In genomic region chr11:126479178-126479930, GRCh38 we compare ENCODE assay signal across 22 cellular contexts.
A peak's percentile ranks its signal among the peaks of the same experiment; 100 is the strongest.
DNase-seq lines count a peak whose midpoint lies in the region; ATAC-seq and TF ChIP-seq lines count a peak whose summit lies in the region.
"Had no signal": no experiment of that assay in that cellular context is flagged by ENCODE, and none has a peak within 500 bp of the region (broad histone marks: within the 10 kb centered on the region; RNA-seq: fewer than 3 reads in every experiment).

No MANE protein-coding gene starts in this region.

- H3K4ac ChIP-seq in neuronal stem cell (ENCODE audit: low read length), result no peak overlapping the region

- H3K18ac ChIP-seq in neuronal stem cell (ENCODE audit: low read length), result peak overlapping the region; percentile 55

- intact Hi-C loops in activated naive CD4-positive, alpha-beta T cell treated with anti-CD3 and anti-CD28 coated beads for 36 hours (cut with micrococcal nuclease), result no loop called here

- no peak for DNase-seq in DND-41
- peak; percentile 57 for DNase-seq in chondrocyte (ENCODE audit: low spot score)
- no peak for DNase-seq in neuronal stem cell (ENCODE audit: low spot score)
- no peak for DNase-seq in 8988T
- DNase-seq in NK-92 (lab: John Stamatoyannopoulos, UW; ENCODE audit: unreplicated experiment), result no peak
- DNase-seq in activated naive CD4-positive, alpha-beta T cell treated with anti-CD3 and anti-CD28 coated beads for 36 hours, result no peak
- DNase-seq: BE2C; Caco-2; CD4-positive, alpha-beta memory T cell; DMS 273 treated with DMSO at 0.1 percent for 48 hours; DMS79 treated with DMSO at 0.1 percent for 48 hours; HCEC 1CT; MV-4-11; NCI-H1105 treated with DMSO at 0.1 percent for 48 hours; NCI-H2029 treated with DMSO at 0.1 percent for 48 hours; NCI-H345; RPMI8226; SHP77; SW 1271 had no signal

- H3K9ac ChIP-seq in BLaER1 (peak overlapping the region; percentile 66), DND-41 (ENCODE audit: low read depth, low read length) (no peak overlapping the region), neuronal stem cell (ENCODE audit: low read depth, low read length, poor library complexity) (no peak overlapping the region)

- no peaks in the 10 kb centered on the region for H3K27me3 ChIP-seq in BLaER1
- no peaks in the 10 kb centered on the region for H3K27me3 ChIP-seq in DND-41 (ENCODE audit: insufficient read depth, low read length, poor library complexity)
- H3K27me3 ChIP-seq in neuronal stem cell (ENCODE audit: control insufficient read depth in 3 of 3, insufficient read depth in 3 of 3, low read depth in 1 of 3, low read length in 3 of 3), result peaks cover 0 to 9% (median 0%) of the 10 kb centered on the region in 3 experiments
- H3K27me3 ChIP-seq: BE2C had no signal

- TF ChIP-seq CTCF in DND-41 (IDR thresholded peaks at IDR 0.05; ENCODE audit: borderline replicate concordance, extremely low read depth, low read length, poor library complexity, severe bottlenecking), result no peak
- TF ChIP-seq CTCF in chondrocyte (IDR thresholded peaks at IDR 0.05), result no peak

- H3K23ac ChIP-seq in neuronal stem cell (ENCODE audit: low read depth, low read length, poor library complexity), result no peak overlapping the region

- H4K91ac ChIP-seq in neuronal stem cell (ENCODE audit: low read depth, low read length, poor library complexity), result peak overlapping the region; percentile 79

- H2AK5ac ChIP-seq in neuronal stem cell (ENCODE audit: low read depth, low read length), result peak overlapping the region; percentile 54

- no peak overlapping the region for H2BK120ac ChIP-seq in neuronal stem cell (ENCODE audit: low read depth, low read length)

- H3K14ac ChIP-seq in neuronal stem cell (ENCODE audit: low read length), result no peak overlapping the region

- H3K27ac Mint-ChIP-seq in chondrocyte (ENCODE audit: unreplicated experiment), result no peak overlapping the region
- H3K27ac Mint-ChIP-seq in activated naive CD4-positive, alpha-beta T cell treated with anti-CD3 and anti-CD28 coated beads for 36 hours, result no peak overlapping the region

- no peak overlapping the region for H3K4me3 ChIP-seq in BLaER1
- H3K4me3 ChIP-seq in DND-41 (ENCODE audit: low read depth in 1 of 2, low read length in 2 of 2), result no peak overlapping the region
- H3K4me3 ChIP-seq in neuronal stem cell (ENCODE audit: low read length in 2 of 2), result no peak overlapping the region
- H3K4me3 ChIP-seq: GM12878, SK-N-MC had no signal

- CTCF ChIA-PET in activated naive CD4-positive, alpha-beta T cell treated with anti-CD3 and anti-CD28 coated beads for 36 hours (lab: Charles Lee), result interaction anchor here (0.8 to 7.9 kb wide), 6 partner anchors 12 to 170 kb away, joined by 3 to 112 read pairs (median 26); no protein-coding TSS in a partner anchor

- no peaks in the 10 kb centered on the region for H3K79me2 ChIP-seq in DND-41 (ENCODE audit: insufficient read depth, low read length)

- H3K79me1 ChIP-seq in neuronal stem cell (ENCODE audit: low read depth, low read length), result no peaks in the 10 kb centered on the region

- H2BK15ac ChIP-seq in neuronal stem cell (ENCODE audit: low read length), result peak overlapping the region; percentile 8

- peak overlapping the region; percentile 90 for H3K4me2 ChIP-seq in BLaER1
- H3K4me2 ChIP-seq in DND-41 (ENCODE audit: insufficient read depth, low read length), result no peak overlapping the region
- no peak overlapping the region for H3K4me2 ChIP-seq in neuronal stem cell (ENCODE audit: insufficient read depth, low read length, poor library complexity, severe bottlenecking)

- no peaks in the 10 kb centered on the region for H3K9me3 Mint-ChIP-seq in chondrocyte (ENCODE audit: low read depth)
- H3K9me3 Mint-ChIP-seq in activated naive CD4-positive, alpha-beta T cell treated with anti-CD3 and anti-CD28 coated beads for 36 hours, result no peaks in the 10 kb centered on the region
- H3K9me3 Mint-ChIP-seq: CD4-positive, alpha-beta memory T cell had no signal

- H4K8ac ChIP-seq in neuronal stem cell (ENCODE audit: low read depth, low read length), result no peak overlapping the region

- H3K4me1 ChIP-seq in BLaER1 (peaks cover 79% of the 10 kb centered on the region), DND-41 (ENCODE audit: insufficient read depth, low read length) (peaks cover 9% of the 10 kb centered on the region), neuronal stem cell (ENCODE audit: control insufficient read depth in 2 of 2, insufficient read depth in 1 of 2, low read depth in 1 of 2, low read length in 2 of 2) (peaks cover 9 to 26% of the 10 kb centered on the region in 2 donors)

- WGBS in neuronal stem cell (ENCODE audit: extremely low coverage in 2 of 2, insufficient read length in 2 of 2, insufficient replicate concordance in 1 of 2), 2 donors, result no CpG with 5 or more reads among the region's 15 CpGs

- H3K27ac ChIP-seq in BLaER1, result peak overlapping the region; percentile 88
- H3K27ac ChIP-seq in DND-41 (ENCODE audit: low read length), result no peak overlapping the region
- no peak overlapping the region for H3K27ac ChIP-seq in neuronal stem cell (replicated peaks; ENCODE audit: low read length)
- H3K27ac ChIP-seq: SK-N-MC had no signal

- H2BK5ac ChIP-seq in neuronal stem cell (ENCODE audit: low read length), result no peak overlapping the region

- peaks cover 2% of the 10 kb centered on the region for H3K27me3 Mint-ChIP-seq in chondrocyte (ENCODE audit: low read depth)
- no peaks in the 10 kb centered on the region for H3K27me3 Mint-ChIP-seq in activated naive CD4-positive, alpha-beta T cell treated with anti-CD3 and anti-CD28 coated beads for 36 hours (ENCODE audit: low read depth)
- H3K27me3 Mint-ChIP-seq: CD4-positive, alpha-beta memory T cell had no signal

- no peak for ATAC-seq in DND-41 (ENCODE audit: insufficient read depth, low read depth)
- ATAC-seq: GM12878 had no signal

- no peak overlapping the region for H2BK12ac ChIP-seq in neuronal stem cell (ENCODE audit: low read length)

- H4K20me1 ChIP-seq in BLaER1 (no peaks in the 10 kb centered on the region), DND-41 (ENCODE audit: insufficient read depth, low read length) (no peaks in the 10 kb centered on the region)

- H3K36me3 ChIP-seq in BLaER1 (no peaks in the 10 kb centered on the region), DND-41 (ENCODE audit: insufficient read depth, low read length) (no peaks in the 10 kb centered on the region), neuronal stem cell (replicated peaks in 1 of 2; ENCODE audit: control insufficient read depth in 2 of 2, insufficient read depth in 2 of 2, low read length in 2 of 2) (no peaks in the 10 kb centered on the region)
- H3K36me3 ChIP-seq: BE2C had no signal

- no peak overlapping the region for H3K4me3 Mint-ChIP-seq in chondrocyte (ENCODE audit: unreplicated experiment)
- H3K4me3 Mint-ChIP-seq in activated naive CD4-positive, alpha-beta T cell treated with anti-CD3 and anti-CD28 coated beads for 36 hours, result no peak overlapping the region

- H3K36me3 Mint-ChIP-seq in chondrocyte (ENCODE audit: low read depth), result no peaks in the 10 kb centered on the region
- H3K36me3 Mint-ChIP-seq in activated naive CD4-positive, alpha-beta T cell treated with anti-CD3 and anti-CD28 coated beads for 36 hours (ENCODE audit: low read depth), result no peaks in the 10 kb centered on the region
- H3K36me3 Mint-ChIP-seq: CD4-positive, alpha-beta memory T cell had no signal

- no peaks in the 10 kb centered on the region for H3K9me3 ChIP-seq in BLaER1
- no peaks in the 10 kb centered on the region for H3K9me3 ChIP-seq in DND-41 (ENCODE audit: insufficient read depth, low read length, severe bottlenecking)
- H3K9me3 ChIP-seq in neuronal stem cell (replicated peaks in 1 of 2; ENCODE audit: control insufficient read depth in 2 of 2, insufficient read depth in 1 of 2, low read depth in 1 of 2, low read length in 2 of 2), result peaks cover 0 to 1% of the 10 kb centered on the region in 2 donors
- H3K9me3 ChIP-seq: BE2C, Caco-2 had no signal

- H2AFZ ChIP-seq in DND-41 (ENCODE audit: low read depth, low read length) (peak overlapping the region; percentile 95; the same call in 1 of the 2 replicates), neuronal stem cell (ENCODE audit: low read length) (peak overlapping the region; percentile 100)

- peaks cover 8% of the 10 kb centered on the region for H3K4me1 Mint-ChIP-seq in chondrocyte (ENCODE audit: low read depth)
- H3K4me1 Mint-ChIP-seq in activated naive CD4-positive, alpha-beta T cell treated with anti-CD3 and anti-CD28 coated beads for 36 hours (ENCODE audit: low read depth), result peaks cover 14% of the 10 kb centered on the region
